16 cellular contexts compared by ENCODE assay signal in the genomic region with DNA sequence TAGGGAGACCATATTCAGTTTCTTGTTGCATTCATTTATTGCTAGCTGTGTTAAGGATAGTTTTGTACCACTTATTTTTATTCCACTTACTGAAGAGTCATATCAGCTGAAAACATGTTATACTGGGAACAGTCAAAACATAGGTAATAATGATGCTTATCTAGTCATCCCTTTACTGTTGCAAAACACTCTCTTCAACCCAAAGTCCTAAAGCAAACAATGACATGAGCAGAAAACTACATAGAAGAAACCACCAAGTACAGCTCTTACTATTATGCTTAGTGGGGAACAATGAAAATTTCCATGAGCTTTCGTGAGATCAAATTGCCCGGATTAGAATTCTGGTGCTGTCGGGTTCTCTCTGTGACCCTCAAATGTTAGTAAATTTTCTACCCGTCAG.
DNase-seq lines count a peak whose midpoint lies in the region; ATAC-seq and TF ChIP-seq lines count a peak whose summit lies in the region.
"Had no signal": no experiment of that assay in that cellular context is flagged by ENCODE, and none has a peak within 500 bp of the region (broad histone marks: within the 10 kb centered on the region; RNA-seq: fewer than 3 reads in every experiment).

No MANE protein-coding gene starts in this region.

- H4K91ac ChIP-seq in IMR-90 (ENCODE audit: insufficient read depth, low read depth, low read length) (no peak overlapping the region), neuronal stem cell (ENCODE audit: low read depth, low read length, poor library complexity) (no peak overlapping the region)

- ATAC-seq in IMR-90 (ENCODE audit: low read depth) (no peak), left ventricle myocardium superior (no peak)

- dilution Hi-C loops in IMR-90 (cut with HindIII; ENCODE audit: low sequenced_read_pairs, unreplicated experiment): no loop called here

- no peaks in the 10 kb centered on the region for H3K4me1 ChIP-seq in IMR-90 (ENCODE audit: control insufficient read depth, insufficient read depth, low read length)
- H3K4me1 ChIP-seq in neuronal stem cell (ENCODE audit: control insufficient read depth in 2 of 2, insufficient read depth in 1 of 2, low read depth in 1 of 2, low read length in 2 of 2): peaks cover 0 to 4% of the 10 kb centered on the region in 2 donors

- H2AFZ ChIP-seq in IMR-90 (replicated peaks; ENCODE audit: low read length, poor library complexity) (no peak overlapping the region), neuronal stem cell (ENCODE audit: low read length) (no peak overlapping the region)
- H2AFZ ChIP-seq: GM23248 had no signal

- H3K9me1 ChIP-seq in IMR-90 (ENCODE audit: insufficient read depth, low read length): no peaks in the 10 kb centered on the region

- no peak for TF ChIP-seq RAD21 in IMR-90 (IDR thresholded peaks at IDR 0.05; ENCODE audit: low read length)

- POLR2A ChIA-PET in IMR-90 (lab: Charles Lee; ENCODE audit: unreplicated experiment): no interaction called here

- no peak for TF ChIP-seq POLR2A in IMR-90 (IDR thresholded peaks at IDR 0.05; ENCODE audit: low read depth, low read length)

- H3K27ac ChIP-seq in IMR-90 (ENCODE audit: insufficient read depth, low read length) (no peak overlapping the region), neuronal stem cell (replicated peaks; ENCODE audit: low read length) (no peak overlapping the region)
- H3K27ac ChIP-seq: GM23248 had no signal

- no peak overlapping the region for H2BK120ac ChIP-seq in IMR-90 (ENCODE audit: low read depth, low read length)
- H2BK120ac ChIP-seq in neuronal stem cell (ENCODE audit: low read depth, low read length): no peak overlapping the region

- no peaks in the 10 kb centered on the region for H3K79me1 ChIP-seq in IMR-90 (ENCODE audit: low read depth in 1 of 2, low read length in 2 of 2)
- H3K79me1 ChIP-seq in neuronal stem cell (ENCODE audit: low read depth, low read length): no peaks in the 10 kb centered on the region

- H3K23ac ChIP-seq in IMR-90 (ENCODE audit: low read depth, low read length) (no peak overlapping the region), neuronal stem cell (ENCODE audit: low read depth, low read length, poor library complexity) (no peak overlapping the region)

- intact Hi-C loops in IMR-90 (cut with micrococcal nuclease): loop anchor here (10.0 kb wide), 1 partner anchor 335 kb away; no protein-coding TSS in a partner anchor
- intact Hi-C loops in left ventricle myocardium superior (cut with micrococcal nuclease): no loop called here

- H3K36me3 ChIP-seq in IMR-90 (ENCODE audit: control insufficient read depth, insufficient read depth, low read length) (no peaks in the 10 kb centered on the region), neuronal stem cell (replicated peaks in 1 of 2; ENCODE audit: control insufficient read depth in 2 of 2, insufficient read depth in 2 of 2, low read length in 2 of 2) (no peaks in the 10 kb centered on the region)

- H3K9ac ChIP-seq in IMR-90 (ENCODE audit: low read depth, low read length) (no peak overlapping the region), neuronal stem cell (ENCODE audit: low read depth, low read length, poor library complexity) (no peak overlapping the region)
- H3K9ac ChIP-seq: GM23248 had no signal

- no peak overlapping the region for H3K56ac ChIP-seq in IMR-90 (ENCODE audit: extremely low read depth, insufficient read depth, low read length)

- H2BK15ac ChIP-seq in IMR-90 (ENCODE audit: low read depth, low read length) (no peak overlapping the region), neuronal stem cell (ENCODE audit: low read length) (no peak overlapping the region)

- WGBS in IMR-90 (ENCODE audit: extremely low coverage in 2 of 2, insufficient read length in 1 of 2), 2 experiments: no CpG with 5 or more reads among the region's 4 CpGs
- no CpG with 5 or more reads among the region's 4 CpGs for WGBS in neuronal stem cell (ENCODE audit: extremely low coverage in 2 of 2, insufficient read length in 2 of 2, insufficient replicate concordance in 1 of 2), 2 donors

- H4K8ac ChIP-seq in IMR-90 (ENCODE audit: low read depth in 2 of 2, low read length in 2 of 2) (no peak overlapping the region), neuronal stem cell (ENCODE audit: low read depth, low read length) (no peak overlapping the region)

- no peak overlapping the region for H2AK9ac ChIP-seq in IMR-90 (replicated peaks; ENCODE audit: low read depth, low read length, poor library complexity)

- no peak overlapping the region for H2BK12ac ChIP-seq in neuronal stem cell (ENCODE audit: low read length)

- H2BK20ac ChIP-seq in IMR-90 (ENCODE audit: low read depth, low read length): no peak overlapping the region

- no peaks in the 10 kb centered on the region for H4K20me1 ChIP-seq in IMR-90 (ENCODE audit: insufficient read depth, low read length)

- H3K4me2 ChIP-seq in IMR-90 (ENCODE audit: low read depth, low read length): no peak overlapping the region
- H3K4me2 ChIP-seq in neuronal stem cell (ENCODE audit: insufficient read depth, low read length, poor library complexity, severe bottlenecking): no peak overlapping the region

- H4K5ac ChIP-seq in IMR-90 (ENCODE audit: low read depth, low read length): no peak overlapping the region

- H3K14ac ChIP-seq in IMR-90 (replicated peaks; ENCODE audit: low read depth, low read length): no peak overlapping the region
- no peak overlapping the region for H3K14ac ChIP-seq in neuronal stem cell (ENCODE audit: low read length)

- TF ChIP-seq CTCF in IMR-90 (conservative IDR thresholded peaks at IDR 0.05; ENCODE audit: low read depth, low read length): no peak

- no TSS peak for BruUV-seq in IMR-90 (replicated peaks; lab: Mats Ljungman, UMichigan)

- H3K4ac ChIP-seq in IMR-90 (ENCODE audit: low read depth, low read length) (no peak overlapping the region), neuronal stem cell (ENCODE audit: low read length) (no peak overlapping the region)

- DNase-seq in IMR-90 (peak; percentile 25), amniotic epithelial cell (ENCODE audit: low read depth) (peak; percentile 10), iris pigment epithelial cell (ENCODE audit: low read depth) (peak; percentile 34), left ventricle myocardium superior (no peak), RPMI8226 (no peak), neuronal stem cell (ENCODE audit: low spot score) (no peak)
- DNase-seq: C1 segment of cervical spinal cord; Calu3; CD4-positive, alpha-beta memory T cell; COR-L47; DMS53; DMS79 treated with DMSO at 0.1 percent for 48 hours; GF-D8; GM23248; H7; HCEC 1CT had no signal

- no peaks in the 10 kb centered on the region for H3K9me3 ChIP-seq in IMR-90 (ENCODE audit: control insufficient read depth, insufficient read depth, low read length)
- H3K9me3 ChIP-seq in neuronal stem cell (replicated peaks in 1 of 2; ENCODE audit: control insufficient read depth in 2 of 2, insufficient read depth in 1 of 2, low read depth in 1 of 2, low read length in 2 of 2): peaks cover 0 to 2% of the 10 kb centered on the region in 2 donors

- no peak overlapping the region for H2AK5ac ChIP-seq in IMR-90 (ENCODE audit: low read depth, low read length)
- H2AK5ac ChIP-seq in neuronal stem cell (ENCODE audit: low read depth, low read length): no peak overlapping the region

- H2BK5ac ChIP-seq in IMR-90 (ENCODE audit: low read depth, low read length, poor library complexity, severe bottlenecking) (no peak overlapping the region), neuronal stem cell (ENCODE audit: low read length) (no peak overlapping the region)

- no peak overlapping the region for H3K4me3 ChIP-seq in IMR-90 (ENCODE audit: insufficient read depth, low read depth, low read length)
- no peak overlapping the region for H3K4me3 ChIP-seq in neuronal stem cell (ENCODE audit: low read length in 2 of 2)
- H3K4me3 ChIP-seq: GM23248 had no signal

- CTCF ChIA-PET in IMR-90 (lab: Yijun Ruan, JAX): no interaction called here

- in situ Hi-C loops in IMR-90 (cut with MboI; ENCODE audit: low sequenced_read_pairs): loop anchor here (25.0 kb wide), 1 partner anchor 688 kb away; a partner anchor contains a TSS

- H3K27me3 ChIP-seq in IMR-90 (ENCODE audit: control insufficient read depth, insufficient read depth, low read length) (no peaks in the 10 kb centered on the region), neuronal stem cell (ENCODE audit: control insufficient read depth in 3 of 3, insufficient read depth in 3 of 3, low read depth in 1 of 3, low read length in 3 of 3) (no peaks in the 10 kb centered on the region)

- H3K18ac ChIP-seq in IMR-90 (ENCODE audit: low read depth, low read length) (no peak overlapping the region), neuronal stem cell (ENCODE audit: low read length) (no peak overlapping the region)

TF ChIP-seq in IMR-90, 13 proteins besides CTCF, POLR2A, EP300 and RAD21:
- TF ChIP-seq, protein P1, sequence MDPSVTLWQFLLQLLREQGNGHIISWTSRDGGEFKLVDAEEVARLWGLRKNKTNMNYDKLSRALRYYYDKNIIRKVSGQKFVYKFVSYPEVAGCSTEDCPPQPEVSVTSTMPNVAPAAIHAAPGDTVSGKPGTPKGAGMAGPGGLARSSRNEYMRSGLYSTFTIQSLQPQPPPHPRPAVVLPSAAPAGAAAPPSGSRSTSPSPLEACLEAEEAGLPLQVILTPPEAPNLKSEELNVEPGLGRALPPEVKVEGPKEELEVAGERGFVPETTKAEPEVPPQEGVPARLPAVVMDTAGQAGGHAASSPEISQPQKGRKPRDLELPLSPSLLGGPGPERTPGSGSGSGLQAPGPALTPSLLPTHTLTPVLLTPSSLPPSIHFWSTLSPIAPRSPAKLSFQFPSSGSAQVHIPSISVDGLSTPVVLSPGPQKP (IDR thresholded peaks at IDR 0.05; ENCODE audit: borderline replicate concordance, low read depth, low read length): no peak
- TF ChIP-seq CEBPB (IDR thresholded peaks at IDR 0.05; ENCODE audit: low read depth, low read length) (peak; percentile 8; the same call in 1 of the 2 replicates), MAFK (IDR thresholded peaks at IDR 0.05; ENCODE audit: low read depth, low read length) (no peak), SMC3 (IDR thresholded peaks at IDR 0.05; ENCODE audit: low read depth, low read length) (no peak)

Comparison
In these comparisons a context has a peak if more than half of its experiments do, and no peak if none do; other contexts are left out.
1. DNase-seq: peak in IMR-90 (single experiment), amniotic epithelial cell (single experiment) and iris pigment epithelial cell (single experiment); none in left ventricle myocardium superior (single experiment), RPMI8226 (single experiment) and neuronal stem cell (single experiment).